9 cellular contexts compared by ENCODE assay signal in genomic region chr5:119315516-119315949, GRCh38.
A peak's percentile ranks its signal among the peaks of the same experiment; 100 is the strongest.
DNase-seq lines count a peak whose midpoint lies in the region; ATAC-seq lines count a peak whose summit lies in the region.
"Had no signal": no experiment of that assay in that cellular context is flagged by ENCODE, and none has a peak within 500 bp of the region (broad histone marks: within the 10 kb centered on the region; RNA-seq: fewer than 3 reads in every experiment).

No MANE protein-coding gene starts in this region.

- H3K4me3 Mint-ChIP-seq in T-helper 2 cell treated with Interferon-gamma antibody and Interleukin-4, amounts not matched to agents 5 μg/mL and 100 μg/mL, for 36 hours, result peak overlapping the region; percentile 55

- peak overlapping the region; percentile 74 for H3K27ac Mint-ChIP-seq in T-helper 2 cell treated with Interferon-gamma antibody and Interleukin-4, amounts not matched to agents 5 μg/mL and 100 μg/mL, for 36 hours

- H3K9me3 Mint-ChIP-seq in T-helper 2 cell treated with Interferon-gamma antibody and Interleukin-4, amounts not matched to agents 5 μg/mL and 100 μg/mL, for 36 hours, result no peaks in the 10 kb centered on the region

- H3K4me1 Mint-ChIP-seq in T-helper 2 cell treated with Interferon-gamma antibody and Interleukin-4, amounts not matched to agents 5 μg/mL and 100 μg/mL, for 36 hours (ENCODE audit: low read depth), result peaks cover 81% of the 10 kb centered on the region

- H3K36me3 ChIP-seq in effector memory CD4-positive, alpha-beta T cell (ENCODE audit: control insufficient read depth, insufficient read depth, low read length), result no peaks in the 10 kb centered on the region

- no peak overlapping the region for H3K4me3 ChIP-seq in effector memory CD4-positive, alpha-beta T cell (ENCODE audit: insufficient read depth, low read depth, low read length, poor library complexity, severe bottlenecking)

- H3K4me1 ChIP-seq in effector memory CD4-positive, alpha-beta T cell (ENCODE audit: control insufficient read depth, insufficient read depth, low read length, poor library complexity, severe bottlenecking), result peaks cover 63% of the 10 kb centered on the region

- DNase-seq in DMS53 (lab: John Stamatoyannopoulos, UW), result peak; percentile 37
- DNase-seq in DMS53 treated with DMSO at 0.1 percent for 48 hours (lab: John Stamatoyannopoulos, UW; ENCODE audit: unreplicated experiment), result no peak
- peak in 59 of 76 experiments; percentile 3 to 69 (median 29) for DNase-seq in HUDEP-2 (lab: John Stamatoyannopoulos, UW; ENCODE audit: unreplicated experiment in 76 of 76)
- DNase-seq in T-helper 2 cell treated with Interferon-gamma antibody and Interleukin-4, amounts not matched to agents 5 μg/mL and 100 μg/mL, for 36 hours (ENCODE audit: low spot score), result peak; percentile 67
- no peak for DNase-seq in effector memory CD4-positive, alpha-beta T cell
- DNase-seq in pons (ENCODE audit: low spot score), result peak; percentile 26
- no peak for DNase-seq in amniotic stem cell (lab: John Stamatoyannopoulos, UW)

- no peaks in the 10 kb centered on the region for H3K9me3 ChIP-seq in effector memory CD4-positive, alpha-beta T cell (ENCODE audit: control insufficient read depth, low read length)

- peaks cover 54% of the 10 kb centered on the region for H3K36me3 Mint-ChIP-seq in T-helper 2 cell treated with Interferon-gamma antibody and Interleukin-4, amounts not matched to agents 5 μg/mL and 100 μg/mL, for 36 hours (ENCODE audit: low read depth)

- H3K27me3 Mint-ChIP-seq in T-helper 2 cell treated with Interferon-gamma antibody and Interleukin-4, amounts not matched to agents 5 μg/mL and 100 μg/mL, for 36 hours (ENCODE audit: low read depth), result no peaks in the 10 kb centered on the region

- H3K27me3 ChIP-seq in effector memory CD4-positive, alpha-beta T cell (replicated peaks; ENCODE audit: control insufficient read depth, insufficient read depth, low read length, poor library complexity, severe bottlenecking), result no peaks in the 10 kb centered on the region

- peak; percentile 78 for ATAC-seq in GM21529 (IDR thresholded peaks at IDR 0.05; ENCODE audit: unreplicated experiment)

- peak overlapping the region; percentile 43 for H3K27ac ChIP-seq in effector memory CD4-positive, alpha-beta T cell (ENCODE audit: insufficient read depth, low read length, poor library complexity, severe bottlenecking)
- H3K27ac ChIP-seq: 22Rv1 had no signal

Comparison
In these comparisons a context has a peak if more than half of its experiments do, and no peak if none do; other contexts are left out.
1. DNase-seq: peak in DMS53 (single experiment), HUDEP-2 (59 of 76), T-helper 2 cell treated with Interferon-gamma antibody and Interleukin-4, amounts not matched to agents 5 μg/mL and 100 μg/mL, for 36 hours (single experiment) and pons (single experiment); none in DMS53 treated with DMSO at 0.1 percent for 48 hours (single experiment), effector memory CD4-positive, alpha-beta T cell (0 of 3) and amniotic stem cell (single experiment).